8 cellular contexts compared by ENCODE assay signal in the genomic region with DNA sequence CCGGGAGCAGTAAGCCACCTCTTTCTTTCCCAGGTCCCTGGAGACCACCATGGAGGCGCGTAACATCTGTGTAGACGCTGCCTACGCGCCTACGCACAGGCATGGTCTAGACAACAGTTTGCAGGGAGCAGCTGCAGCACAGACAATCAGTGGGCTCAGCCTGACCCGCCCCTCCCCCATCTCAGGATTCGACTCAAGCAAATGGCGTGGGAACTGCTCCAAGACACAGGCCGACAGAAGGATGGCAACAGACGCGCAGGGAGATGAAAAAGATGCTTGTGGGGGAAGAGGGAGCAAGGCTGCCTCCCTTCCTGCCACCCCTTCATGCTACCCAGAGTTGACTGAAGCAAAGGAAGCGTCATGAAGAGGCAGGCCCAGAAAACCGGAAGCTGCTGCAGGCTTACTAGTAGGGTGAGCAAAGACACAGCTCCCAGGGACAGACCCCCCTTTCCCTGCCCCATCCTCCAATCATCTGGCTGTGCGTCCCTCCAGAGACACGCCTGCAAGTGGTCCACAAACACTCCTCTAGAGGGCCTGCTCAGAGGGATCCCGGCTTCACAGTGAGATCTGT. TPM values are rescaled to one million over a fixed set of nuclear protein-coding genes. Genes with fewer than 3 reads are reported as not detected.
DNase-seq lines count a peak whose midpoint lies in the region; ATAC-seq and TF ChIP-seq lines count a peak whose summit lies in the region.

No MANE protein-coding gene starts in this region.

- peak; percentile 31 for ATAC-seq in mucosa of descending colon

- TF ChIP-seq POLR2A in thyroid gland (IDR thresholded peaks at IDR 0.05), result no peak

- peaks cover 12% of the 10 kb centered on the region; the same call in 1 of the 2 replicates for H3K36me3 ChIP-seq in GM23248 (ENCODE audit: low read depth)
- peaks cover 29% of the 10 kb centered on the region for H3K36me3 ChIP-seq in WERI-Rb-1
- no peaks in the 10 kb centered on the region for H3K36me3 ChIP-seq in mucosa of descending colon (ENCODE audit: low read depth)
- peaks cover 0 to 8% of the 10 kb centered on the region in 2 donors for H3K36me3 ChIP-seq in thyroid gland

- H2AFZ ChIP-seq in GM23248, result no peak overlapping the region

- H3K4me1 ChIP-seq in GM23248 (ENCODE audit: insufficient read depth) (peaks cover 17% of the 10 kb centered on the region), mucosa of descending colon (ENCODE audit: low read depth) (peaks cover 28% of the 10 kb centered on the region), thyroid gland (peaks cover 54 to 67% of the 10 kb centered on the region in 2 donors)

- TF ChIP-seq CTCF in WERI-Rb-1 (IDR thresholded peaks at IDR 0.05; ENCODE audit: low read depth, low read length) (0 out of 2 replicates have a peak, but pooled peaks have one; percentile 15), mucosa of descending colon (IDR thresholded peaks at IDR 0.05) (no peak), thyroid gland (IDR thresholded peaks at IDR 0.05) (no peak)

- no peaks in the 10 kb centered on the region for H3K9me2 ChIP-seq in GM23248 (ENCODE audit: insufficient read depth)

- H3K79me2 ChIP-seq in GM23248 (ENCODE audit: insufficient read depth), result peaks cover 91% of the 10 kb centered on the region

- H4K20me1 ChIP-seq in GM23248 (ENCODE audit: insufficient read depth), result no peaks in the 10 kb centered on the region

- intact Hi-C loops in mucosa of descending colon (cut with DNase I, micrococcal nuclease), result no loop called here
- intact Hi-C loops in thyroid gland (cut with DNase I), result no loop called here

- no peaks in the 10 kb centered on the region for H3K27me3 ChIP-seq in GM23248 (replicated peaks; ENCODE audit: insufficient read depth)
- H3K27me3 ChIP-seq in WERI-Rb-1 (ENCODE audit: insufficient read depth, low read depth, severe bottlenecking), result no peaks in the 10 kb centered on the region
- H3K27me3 ChIP-seq in thyroid gland, result no peaks in the 10 kb centered on the region

- WGBS in GM23248 (ENCODE audit: low coverage in 1 of 2, low lambda C conversion rate in 2 of 2, missing lambda C conversion rate in 2 of 2), 2 experiments, result 53 to 57% methylated on average over 17 to 18 of the region's 18 CpGs
- 60 to 74% methylated on average over 17 to 18 of the region's 18 CpGs for whole genome bisulfite sequencing in thyroid gland, 2 donors

- H3K9me3 ChIP-seq in GM23248 (ENCODE audit: low read depth), result no peaks in the 10 kb centered on the region
- no peaks in the 10 kb centered on the region for H3K9me3 ChIP-seq in WERI-Rb-1 (ENCODE audit: severe bottlenecking)
- no peaks in the 10 kb centered on the region for H3K9me3 ChIP-seq in mucosa of descending colon
- no peaks in the 10 kb centered on the region for H3K9me3 ChIP-seq in thyroid gland

- H3K4me2 ChIP-seq in GM23248 (ENCODE audit: unreplicated experiment), result peak overlapping the region; percentile 35

- H3K9ac ChIP-seq in GM23248, result peak overlapping the region; percentile 0; the same call in 1 of the 2 replicates

- DNase-seq in GM23248, result peak; percentile 33
- peak; percentile 77 for DNase-seq in WERI-Rb-1
- DNase-seq in mucosa of descending colon, result no peak
- no peak for DNase-seq in thyroid gland
- no peak for DNase-seq in SHP77 (lab: John Stamatoyannopoulos, UW)
- no peak for DNase-seq in DMS53 (lab: John Stamatoyannopoulos, UW)
- no peak for DNase-seq in NCI-H128 (lab: John Stamatoyannopoulos, UW; ENCODE audit: unreplicated experiment)

- in situ Hi-C loops in GM23248 (cut with MboI), result no loop called here

- peak overlapping the region; percentile 48 for H3K27ac ChIP-seq in GM23248
- peak overlapping the region; percentile 61 for H3K27ac ChIP-seq in WERI-Rb-1
- H3K27ac ChIP-seq in cingulate gyrus (ENCODE audit: low read depth, low read length), result peak overlapping the region; percentile 78
- peak overlapping the region in 2 of 3 donors; percentile 44 to 83 for H3K27ac ChIP-seq in thyroid gland

- peaks cover 17% of the 10 kb centered on the region for H3F3A ChIP-seq in GM23248 (ENCODE audit: insufficient read depth)

- H3K4me3 ChIP-seq in GM23248 (no peak overlapping the region), WERI-Rb-1 (ENCODE audit: low read depth, low read length) (no peak overlapping the region), mucosa of descending colon (no peak overlapping the region), thyroid gland (replicated peaks in 1 of 3) (no peak overlapping the region)

RNA-seq across cellular contexts. Expression of a gene that starts 19.5 kb away (rescaled TPM):
- total RNA-seq in GM23248 (2014; rRNA removed; shearing (Covaris generic)), result 11.1 and 16.4 TPM in 2 replicates
- polyA plus RNA-seq in GM23248 (2016; fragmentation: Nextera tagmentation; extraction: Ambion mirVana), result 15.3 and 16.2 TPM in 2 replicates
- total RNA-seq in mucosa of descending colon (10 to 100 TPM; 51.5 to 85.0 (median 59.4) TPM), thyroid gland (10 to 100 TPM; 37.0 to 61.1 (median 50.9) TPM)

RNA-seq across cellular contexts. Expression of a gene that starts 31.5 kb away (rescaled TPM):
- 4.6 and 10.4 TPM in 2 replicates for total RNA-seq in GM23248 (2014; rRNA removed; shearing (Covaris generic))
- polyA plus RNA-seq in GM23248 (2016; fragmentation: Nextera tagmentation; extraction: Ambion mirVana), result 72.5 and 80.2 TPM in 2 replicates
- total RNA-seq in mucosa of descending colon (10 to 100 TPM; 19.5 to 52.9 (median 22.5) TPM), thyroid gland (10 to 100 TPM; 19.1 to 52.7 (median 49.0) TPM)

RNA-seq across cellular contexts. Expression of a gene that starts 42.7 kb away (rescaled TPM):
- total RNA-seq in GM23248 (2014; rRNA removed; shearing (Covaris generic)), result 294 and 328 TPM in 2 replicates
- 95.0 and 111 TPM in 2 replicates for polyA plus RNA-seq in GM23248 (2016; fragmentation: Nextera tagmentation; extraction: Ambion mirVana)
- total RNA-seq in mucosa of descending colon (10 to 100 TPM in 1 of 3 donors, 1 to 10 TPM in 2; 1.5 to 17.6 (median 8.2) TPM), thyroid gland (10 to 100 TPM; 30.7 to 71.5 (median 52.5) TPM)

Comparison
In these comparisons a context has a peak if more than half of its experiments do, and no peak if none do; other contexts are left out.
1. DNase-seq: peak in GM23248 (single experiment) and WERI-Rb-1 (single experiment); none in mucosa of descending colon (0 of 3), thyroid gland (0 of 2), SHP77 (0 of 2), DMS53 (single experiment) and NCI-H128 (single experiment).
2. Peak in every context shown above with its lines, with median percentiles within 50 percentile points of each other: H3K27ac ChIP-seq.